20 cellular contexts compared by ENCODE assay signal in genomic region chr1:75567212-75567611, GRCh38. TPM values are rescaled to one million over a fixed set of nuclear protein-coding genes. Genes with fewer than 3 reads are reported as not detected.
DNase-seq lines count a peak whose midpoint lies in the region; ATAC-seq, FAIRE-seq and TF ChIP-seq lines count a peak whose summit lies in the region.
"Had no signal": no experiment of that assay in that cellular context is flagged by ENCODE, and none has a peak within 500 bp of the region (broad histone marks: within the 10 kb centered on the region; RNA-seq: fewer than 3 reads in every experiment).

No MANE protein-coding gene starts in this region.

- H3K27ac ChIP-seq in HepG2 (ENCODE audit: extremely low read length, insufficient read depth, low read length) (no peak overlapping the region), right lobe of liver (no peak overlapping the region)
- H3K27ac ChIP-seq: 22Rv1; A549; BLaER1 treated with 17β-estradiol and CSF1 and Interleukin-3, amounts not matched to agents 10 nM and 100 nM; C4-2B had no signal

- TF ChIP-seq POLR2A in HepG2 (IDR thresholded peaks at IDR 0.05; ENCODE audit: insufficient read depth in 1 of 2, low read depth in 2 of 2, low read length in 2 of 2) = no peak
- TF ChIP-seq POLR2A in right lobe of liver (IDR thresholded peaks at IDR 0.05) = no peak

- TF ChIP-seq CTCF in HepG2 (CRISPR knock-in tag; IDR thresholded peaks at IDR 0.05) (no peak), right lobe of liver (IDR thresholded peaks at IDR 0.05) (no peak)

- POLR2A ChIA-PET in HepG2 (lab: Yijun Ruan, JAX) = no interaction called here

- H4K20me1 ChIP-seq in HepG2 (ENCODE audit: insufficient read depth, low read length) = no peaks in the 10 kb centered on the region
- H4K20me1 ChIP-seq: BLaER1 treated with 17β-estradiol and CSF1 and Interleukin-3, amounts not matched to agents 10 nM and 100 nM had no signal

- TF ChIP-seq EP300 in HepG2 (IDR thresholded peaks at IDR 0.05; ENCODE audit: low read depth in 2 of 2, low read length in 2 of 2) = no peak
- no peak for TF ChIP-seq EP300 in HepG2 (CRISPR knock-in tag; IDR thresholded peaks at IDR 0.05; ENCODE audit: borderline replicate concordance)

- H3K4me3 ChIP-seq in HepG2 (replicated peaks in 1 of 3; ENCODE audit: insufficient read depth in 1 of 3, low read depth in 2 of 3, low read length in 3 of 3) (no peak overlapping the region), right lobe of liver (no peak overlapping the region)
- H3K4me3 ChIP-seq: A549; BLaER1 treated with 17β-estradiol and CSF1 and Interleukin-3, amounts not matched to agents 10 nM and 100 nM had no signal

- H3K27me3 ChIP-seq in HepG2 (ENCODE audit: control insufficient read depth in 1 of 2, insufficient read depth in 2 of 2, low read length in 2 of 2) (no peaks in the 10 kb centered on the region), right lobe of liver (no peaks in the 10 kb centered on the region)
- H3K27me3 ChIP-seq: BLaER1 treated with 17β-estradiol and CSF1 and Interleukin-3, amounts not matched to agents 10 nM and 100 nM had no signal

- H3K4me1 ChIP-seq in HepG2 (ENCODE audit: insufficient read depth, low read length) (no peaks in the 10 kb centered on the region), right lobe of liver (no peaks in the 10 kb centered on the region)
- H3K4me1 ChIP-seq: A549; BLaER1 treated with 17β-estradiol and CSF1 and Interleukin-3, amounts not matched to agents 10 nM and 100 nM; Caco-2 had no signal

- no TSS peak for BruUV-seq in HepG2 (replicated peaks; lab: Mats Ljungman, UMichigan)

- no peaks in the 10 kb centered on the region for H3K79me2 ChIP-seq in HepG2 (ENCODE audit: insufficient read depth, low read length)

- ATAC-seq in HepG2 (no peak), right lobe of liver (no peak), GM19395 (IDR thresholded peaks at IDR 0.05; ENCODE audit: unreplicated experiment) (no peak)
- ATAC-seq: A549; CD8-positive, alpha-beta T cell had no signal

- H3K4me2 ChIP-seq in HepG2 (ENCODE audit: low read depth, low read length) = no peak overlapping the region
- H3K4me2 ChIP-seq: A549; BLaER1 treated with 17β-estradiol and CSF1 and Interleukin-3, amounts not matched to agents 10 nM and 100 nM had no signal

- no peak overlapping the region for H2AFZ ChIP-seq in HepG2 (ENCODE audit: low read length)

- H3K9me3 ChIP-seq in HepG2 (ENCODE audit: low read length) = no peaks in the 10 kb centered on the region
- no peaks in the 10 kb centered on the region for H3K9me3 ChIP-seq in right lobe of liver
- H3K9me3 ChIP-seq: A549; BLaER1 treated with 17β-estradiol and CSF1 and Interleukin-3, amounts not matched to agents 10 nM and 100 nM; Caco-2 had no signal

- intact Hi-C loops in HepG2 (cut with micrococcal nuclease; ENCODE audit: unreplicated experiment) = no loop called here
- intact Hi-C loops in right lobe of liver (cut with DNase I) = no loop called here

- CTCF ChIA-PET in HepG2 (lab: Yijun Ruan, JAX; ENCODE audit: low intra/inter-chr PET ratio, low total read pairs) = no interaction called here

- no peak for FAIRE-seq in HepG2 (lab: Jason Lieb, UNC)
- FAIRE-seq: A549, D721Med, G401.6, GM12892, GM18507 had no signal

- 57% methylated on average over 1 of the region's 1 CpG for WGBS in HepG2 (ENCODE audit: low lambda C conversion rate)
- 19% methylated on average over 1 of the region's 1 CpG for WGBS in right lobe of liver (ENCODE audit: insufficient coverage, low coverage, low lambda C conversion rate, missing lambda C conversion rate)

- TF ChIP-seq RAD21 in HepG2 (CRISPR knock-in tag; IDR thresholded peaks at IDR 0.05) = no peak

- in situ Hi-C loops in HepG2 (cut with HindIII; ENCODE audit: extremely low pct_ligation_motif_present, low pct_unique_long_range_greater_than_20kb) = no loop called here

- no peak overlapping the region for H3K9ac ChIP-seq in HepG2 (ENCODE audit: insufficient read depth, low read depth, low read length)
- H3K9ac ChIP-seq: BLaER1 treated with 17β-estradiol and CSF1 and Interleukin-3, amounts not matched to agents 10 nM and 100 nM had no signal

- H3K36me3 ChIP-seq in HepG2 (replicated peaks in 1 of 2; ENCODE audit: control insufficient read depth in 1 of 2, insufficient read depth in 2 of 2, low read length in 2 of 2) (no peaks in the 10 kb centered on the region), right lobe of liver (no peaks in the 10 kb centered on the region)
- H3K36me3 ChIP-seq: BLaER1 treated with 17β-estradiol and CSF1 and Interleukin-3, amounts not matched to agents 10 nM and 100 nM had no signal

- DNase-seq in HepG2 (ENCODE audit: low spot score) = no peak
- no peak for DNase-seq in right lobe of liver
- peak; percentile 45 for DNase-seq in NCI-H526 treated with DMSO at 0.1 percent for 48 hours (lab: John Stamatoyannopoulos, UW)
- DNase-seq in NCI-H1417 treated with DMSO at 0.1 percent for 48 hours (lab: John Stamatoyannopoulos, UW) = no peak
- DNase-seq: AML-193; Caco-2; Calu3; CD4-positive, alpha-beta T cell; CD8-positive, alpha-beta T cell; DMS79 treated with DMSO at 0.1 percent for 48 hours; GF-D8 had no signal

TF ChIP-seq in HepG2, 621 proteins besides CTCF, POLR2A, EP300 and RAD21:
- TF ChIP-seq SPEN (CRISPR knock-in tag; IDR thresholded peaks at IDR 0.05; ENCODE audit: low read depth) (no peak), PHF20 (CRISPR knock-in tag; IDR thresholded peaks at IDR 0.05) (no peak), REXO4 (CRISPR knock-in tag; IDR thresholded peaks at IDR 0.05; ENCODE audit: borderline replicate concordance) (no peak), ATF7 (IDR thresholded peaks at IDR 0.05) (peak; percentile 74), ATF7 (CRISPR knock-in tag; IDR thresholded peaks at IDR 0.05) (no peak)
- TF ChIP-seq, protein P1, sequence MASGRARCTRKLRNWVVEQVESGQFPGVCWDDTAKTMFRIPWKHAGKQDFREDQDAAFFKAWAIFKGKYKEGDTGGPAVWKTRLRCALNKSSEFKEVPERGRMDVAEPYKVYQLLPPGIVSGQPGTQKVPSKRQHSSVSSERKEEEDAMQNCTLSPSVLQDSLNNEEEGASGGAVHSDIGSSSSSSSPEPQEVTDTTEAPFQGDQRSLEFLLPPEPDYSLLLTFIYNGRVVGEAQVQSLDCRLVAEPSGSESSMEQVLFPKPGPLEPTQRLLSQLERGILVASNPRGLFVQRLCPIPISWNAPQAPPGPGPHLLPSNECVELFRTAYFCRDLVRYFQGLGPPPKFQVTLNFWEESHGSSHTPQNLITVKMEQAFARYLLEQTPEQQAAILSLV (CRISPR knock-in tag; IDR thresholded peaks at IDR 0.05; ENCODE audit: borderline replicate concordance) = no peak

RNA-seq across cellular contexts. Expression of gene SLC44A5, which starts 43.7 kb away (rescaled TPM):
- 4.2 and 8.0 TPM in 2 replicates for total RNA-seq in HepG2 (2016; rRNA removed; fragmentation: Illumina TruSeq; extraction: Trizol)
- total RNA-seq in HepG2 (2016; cell fraction: cytosol; rRNA removed; fragmentation: Illumina TruSeq; extraction: Trizol; ENCODE audit: low read depth) = 0.51 and 0.53 TPM in 2 replicates
- total RNA-seq in HepG2 (2016; cell fraction: insoluble cytoplasmic fraction; rRNA removed; fragmentation: Illumina TruSeq; extraction: Trizol) = 4.4 and 7.0 TPM in 2 replicates
- 1.7 and 1.9 TPM in 2 replicates for total RNA-seq in HepG2 (2016; cell fraction: membrane; rRNA removed; fragmentation: Illumina TruSeq; extraction: Trizol)
- 16.7 and 16.8 TPM in 2 replicates for total RNA-seq in HepG2 (2016; cell fraction: nucleus; rRNA removed; fragmentation: Illumina TruSeq; extraction: Trizol)
- 13.9 and 16.0 TPM in 2 replicates for polyA plus RNA-seq in HepG2 (2011; rRNA removed)
- polyA plus RNA-seq in HepG2 (2011; cell fraction: cytosol; rRNA removed) = 2.1 and 3.7 TPM in 2 replicates
- 19.2 and 22.9 TPM in 2 replicates for polyA plus RNA-seq in HepG2 (2011; cell fraction: nucleus; rRNA removed)
- polyA plus RNA-seq in HepG2 (2012) = 7.3 and 10.1 TPM in 2 replicates
- polyA plus RNA-seq in HepG2 (2016; cell fraction: cytosol; fragmentation: Illumina TruSeq; extraction: Trizol; ENCODE audit: low read depth) = 0.14 and 0.25 TPM in 2 replicates
- polyA plus RNA-seq in HepG2 (2016; cell fraction: insoluble cytoplasmic fraction; fragmentation: Illumina TruSeq; extraction: Trizol; ENCODE audit: low read depth) = 2.9 and 3.0 TPM in 2 replicates
- polyA plus RNA-seq in HepG2 (2016; cell fraction: membrane; fragmentation: Illumina TruSeq; extraction: Trizol; ENCODE audit: low read depth) = 0.68 and 0.98 TPM in 2 replicates
- polyA plus RNA-seq in HepG2 (2016; cell fraction: nucleus; fragmentation: Illumina TruSeq; extraction: Trizol; ENCODE audit: insufficient read depth, low read depth) = 26.7 and 30.5 TPM in 2 replicates
- polyA minus RNA-seq in HepG2 (2011; rRNA and poly(A)+ RNA removed; ENCODE audit: low replicate concordance) = 0.05 and 6.4 TPM in 2 replicates
- 2.3 and 3.2 TPM in 2 replicates for polyA minus RNA-seq in HepG2 (2011; cell fraction: cytosol; rRNA and poly(A)+ RNA removed)
- 32.9 and 33.2 TPM in 2 replicates for polyA minus RNA-seq in HepG2 (2011; cell fraction: nucleus; rRNA and poly(A)+ RNA removed)
- 1 to 10 TPM in 1 of 6 experiments, under 1 TPM in 4, not detected in 1; 0.14 to 1.4 (median 0.59) TPM for total RNA-seq in right lobe of liver
- total RNA-seq: CD4-positive, alpha-beta T cell had no signal
